In the genomic region with DNA sequence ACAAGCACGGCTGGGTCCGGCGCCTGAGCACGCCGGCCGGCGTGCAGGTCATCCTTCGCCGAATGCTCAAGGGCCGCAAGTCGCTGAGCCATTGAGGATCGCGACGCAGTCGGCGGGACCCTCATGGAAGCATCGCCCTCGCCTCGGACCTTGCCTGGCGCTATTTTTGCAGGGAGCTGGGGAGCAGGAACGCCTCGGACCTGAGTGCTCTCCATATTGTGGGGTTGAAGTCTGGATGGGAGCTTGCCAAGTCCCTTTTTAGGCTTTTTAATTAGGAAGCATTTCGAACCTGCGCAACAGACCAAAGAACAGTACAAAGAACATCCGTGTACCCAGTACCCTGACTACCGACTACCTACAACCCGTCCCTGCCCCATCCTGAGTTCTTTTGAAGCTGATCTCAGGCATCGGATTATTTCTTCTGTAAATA, we compare ENCODE assay signal across 1 cellular context.
TF ChIP-seq lines count a peak whose summit lies in the region.

No MANE protein-coding gene starts in this region.

TF ChIP-seq in K562, 482 proteins besides CTCF, POLR2A, EP300 and RAD21 (continues in another document):
- 0 out of 2 replicates have a peak, but pooled peaks have one; percentile 13 for TF ChIP-seq KAT7 (CRISPR knock-in tag; IDR thresholded peaks at IDR 0.05; ENCODE audit: borderline replicate concordance)
- TF ChIP-seq ZFX (CRISPR knock-in tag; IDR thresholded peaks at IDR 0.05) = peak; percentile 64
- peak; percentile 91 for TF ChIP-seq L3MBTL2 (IDR thresholded peaks at IDR 0.05)
- no peak for TF ChIP-seq ESRRB (CRISPR knock-in tag; IDR thresholded peaks at IDR 0.05; ENCODE audit: borderline replicate concordance)
- peak; percentile 3 for TF ChIP-seq NUFIP1 (IDR thresholded peaks at IDR 0.05; ENCODE audit: partially characterized antibody)
- no peak for TF ChIP-seq MTA1 (IDR thresholded peaks at IDR 0.05; ENCODE audit: borderline replicate concordance)
- TF ChIP-seq, protein P1, sequence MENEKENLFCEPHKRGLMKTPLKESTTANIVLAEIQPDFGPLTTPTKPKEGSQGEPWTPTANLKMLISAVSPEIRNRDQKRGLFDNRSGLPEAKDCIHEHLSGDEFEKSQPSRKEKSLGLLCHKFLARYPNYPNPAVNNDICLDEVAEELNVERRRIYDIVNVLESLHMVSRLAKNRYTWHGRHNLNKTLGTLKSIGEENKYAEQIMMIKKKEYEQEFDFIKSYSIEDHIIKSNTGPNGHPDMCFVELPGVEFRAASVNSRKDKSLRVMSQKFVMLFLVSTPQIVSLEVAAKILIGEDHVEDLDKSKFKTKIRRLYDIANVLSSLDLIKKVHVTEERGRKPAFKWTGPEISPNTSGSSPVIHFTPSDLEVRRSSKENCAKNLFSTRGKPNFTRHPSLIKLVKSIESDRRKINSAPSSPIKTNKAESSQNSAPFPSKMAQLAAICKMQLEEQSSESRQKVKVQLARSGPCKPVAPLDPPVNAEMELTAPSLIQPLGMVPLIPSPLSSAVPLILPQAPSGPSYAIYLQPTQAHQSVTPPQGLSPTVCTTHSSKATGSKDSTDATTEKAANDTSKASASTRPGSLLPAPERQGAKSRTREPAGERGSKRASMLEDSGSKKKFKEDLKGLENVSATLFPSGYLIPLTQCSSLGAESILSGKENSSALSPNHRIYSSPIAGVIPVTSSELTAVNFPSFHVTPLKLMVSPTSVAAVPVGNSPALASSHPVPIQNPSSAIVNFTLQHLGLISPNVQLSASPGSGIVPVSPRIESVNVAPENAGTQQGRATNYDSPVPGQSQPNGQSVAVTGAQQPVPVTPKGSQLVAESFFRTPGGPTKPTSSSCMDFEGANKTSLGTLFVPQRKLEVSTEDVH (IDR thresholded peaks at IDR 0.05; ENCODE audit: low read depth, partially characterized antibody) = no peak
- no peak for TF ChIP-seq MEF2A (IDR thresholded peaks at IDR 0.05; ENCODE audit: control insufficient read depth, low read depth, low read length)
- TF ChIP-seq MCM3 (IDR thresholded peaks at IDR 0.05) = no peak
- TF ChIP-seq POLR2B (IDR thresholded peaks at IDR 0.05; ENCODE audit: low read depth, partially characterized antibody) = no peak
- no peak for TF ChIP-seq FOXJ2 (tag; IDR thresholded peaks at IDR 0.05)
- no peak for TF ChIP-seq MYBL2 (IDR thresholded peaks at IDR 0.05; ENCODE audit: low read depth)
- no peak for TF ChIP-seq MYBL2 (CRISPR knock-in tag; IDR thresholded peaks at IDR 0.05; ENCODE audit: borderline replicate concordance)
- no peak for TF ChIP-seq ZNF699 (CRISPR knock-in tag; IDR thresholded peaks at IDR 0.05; ENCODE audit: insufficient replicate concordance)
- TF ChIP-seq NCOR1 (IDR thresholded peaks at IDR 0.05) = no peak
- no peak for TF ChIP-seq ZNF766 (CRISPR knock-in tag; conservative IDR thresholded peaks at IDR 0.05)
- TF ChIP-seq, protein P2, sequence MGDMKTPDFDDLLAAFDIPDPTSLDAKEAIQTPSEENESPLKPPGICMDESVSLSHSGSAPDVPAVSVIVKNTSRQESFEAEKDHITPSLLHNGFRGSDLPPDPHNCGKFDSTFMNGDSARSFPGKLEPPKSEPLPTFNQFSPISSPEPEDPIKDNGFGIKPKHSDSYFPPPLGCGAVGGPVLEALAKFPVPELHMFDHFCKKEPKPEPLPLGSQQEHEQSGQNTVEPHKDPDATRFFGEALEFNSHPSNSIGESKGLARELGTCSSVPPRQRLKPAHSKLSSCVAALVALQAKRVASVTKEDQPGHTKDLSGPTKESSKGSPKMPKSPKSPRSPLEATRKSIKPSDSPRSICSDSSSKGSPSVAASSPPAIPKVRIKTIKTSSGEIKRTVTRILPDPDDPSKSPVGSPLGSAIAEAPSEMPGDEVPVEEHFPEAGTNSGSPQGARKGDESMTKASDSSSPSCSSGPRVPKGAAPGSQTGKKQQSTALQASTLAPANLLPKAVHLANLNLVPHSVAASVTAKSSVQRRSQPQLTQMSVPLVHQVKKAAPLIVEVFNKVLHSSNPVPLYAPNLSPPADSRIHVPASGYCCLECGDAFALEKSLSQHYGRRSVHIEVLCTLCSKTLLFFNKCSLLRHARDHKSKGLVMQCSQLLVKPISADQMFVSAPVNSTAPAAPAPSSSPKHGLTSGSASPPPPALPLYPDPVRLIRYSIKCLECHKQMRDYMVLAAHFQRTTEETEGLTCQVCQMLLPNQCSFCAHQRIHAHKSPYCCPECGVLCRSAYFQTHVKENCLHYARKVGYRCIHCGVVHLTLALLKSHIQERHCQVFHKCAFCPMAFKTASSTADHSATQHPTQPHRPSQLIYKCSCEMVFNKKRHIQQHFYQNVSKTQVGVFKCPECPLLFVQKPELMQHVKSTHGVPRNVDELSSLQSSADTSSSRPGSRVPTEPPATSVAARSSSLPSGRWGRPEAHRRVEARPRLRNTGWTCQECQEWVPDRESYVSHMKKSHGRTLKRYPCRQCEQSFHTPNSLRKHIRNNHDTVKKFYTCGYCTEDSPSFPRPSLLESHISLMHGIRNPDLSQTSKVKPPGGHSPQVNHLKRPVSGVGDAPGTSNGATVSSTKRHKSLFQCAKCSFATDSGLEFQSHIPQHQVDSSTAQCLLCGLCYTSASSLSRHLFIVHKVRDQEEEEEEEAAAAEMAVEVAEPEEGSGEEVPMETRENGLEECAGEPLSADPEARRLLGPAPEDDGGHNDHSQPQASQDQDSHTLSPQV (IDR thresholded peaks at IDR 0.05) = peak; percentile 3; the same call in 1 of the 2 replicates
- peak; percentile 10 for TF ChIP-seq RBFOX2 (IDR thresholded peaks at IDR 0.05; ENCODE audit: low read depth, low read length)
- TF ChIP-seq, protein P3, sequence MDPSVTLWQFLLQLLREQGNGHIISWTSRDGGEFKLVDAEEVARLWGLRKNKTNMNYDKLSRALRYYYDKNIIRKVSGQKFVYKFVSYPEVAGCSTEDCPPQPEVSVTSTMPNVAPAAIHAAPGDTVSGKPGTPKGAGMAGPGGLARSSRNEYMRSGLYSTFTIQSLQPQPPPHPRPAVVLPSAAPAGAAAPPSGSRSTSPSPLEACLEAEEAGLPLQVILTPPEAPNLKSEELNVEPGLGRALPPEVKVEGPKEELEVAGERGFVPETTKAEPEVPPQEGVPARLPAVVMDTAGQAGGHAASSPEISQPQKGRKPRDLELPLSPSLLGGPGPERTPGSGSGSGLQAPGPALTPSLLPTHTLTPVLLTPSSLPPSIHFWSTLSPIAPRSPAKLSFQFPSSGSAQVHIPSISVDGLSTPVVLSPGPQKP (CRISPR knock-in tag; IDR thresholded peaks at IDR 0.05) = no peak
- TF ChIP-seq ERF (CRISPR knock-in tag; IDR thresholded peaks at IDR 0.05) = 0 out of 2 replicates have a peak, but pooled peaks have one; percentile 2
- no peak for TF ChIP-seq PPARD (CRISPR knock-in tag; IDR thresholded peaks at IDR 0.05)
- TF ChIP-seq RBM34 (IDR thresholded peaks at IDR 0.05; ENCODE audit: borderline replicate concordance, insufficient read depth, low read length) = no peak
- TF ChIP-seq RUNX1 (IDR thresholded peaks at IDR 0.05; ENCODE audit: low read depth) = no peak
- TF ChIP-seq PHB (CRISPR knock-in tag; IDR thresholded peaks at IDR 0.05) = no peak
- TF ChIP-seq, protein P4, sequence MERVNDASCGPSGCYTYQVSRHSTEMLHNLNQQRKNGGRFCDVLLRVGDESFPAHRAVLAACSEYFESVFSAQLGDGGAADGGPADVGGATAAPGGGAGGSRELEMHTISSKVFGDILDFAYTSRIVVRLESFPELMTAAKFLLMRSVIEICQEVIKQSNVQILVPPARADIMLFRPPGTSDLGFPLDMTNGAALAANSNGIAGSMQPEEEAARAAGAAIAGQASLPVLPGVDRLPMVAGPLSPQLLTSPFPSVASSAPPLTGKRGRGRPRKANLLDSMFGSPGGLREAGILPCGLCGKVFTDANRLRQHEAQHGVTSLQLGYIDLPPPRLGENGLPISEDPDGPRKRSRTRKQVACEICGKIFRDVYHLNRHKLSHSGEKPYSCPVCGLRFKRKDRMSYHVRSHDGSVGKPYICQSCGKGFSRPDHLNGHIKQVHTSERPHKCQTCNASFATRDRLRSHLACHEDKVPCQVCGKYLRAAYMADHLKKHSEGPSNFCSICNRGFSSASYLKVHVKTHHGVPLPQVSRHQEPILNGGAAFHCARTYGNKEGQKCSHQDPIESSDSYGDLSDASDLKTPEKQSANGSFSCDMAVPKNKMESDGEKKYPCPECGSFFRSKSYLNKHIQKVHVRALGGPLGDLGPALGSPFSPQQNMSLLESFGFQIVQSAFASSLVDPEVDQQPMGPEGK (CRISPR knock-in tag; IDR thresholded peaks at IDR 0.05; ENCODE audit: borderline replicate concordance) = no peak
- no peak for TF ChIP-seq SNIP1 (IDR thresholded peaks at IDR 0.05; ENCODE audit: low read depth)
- no peak for TF ChIP-seq NR2F6 (CRISPR knock-in tag; IDR thresholded peaks at IDR 0.05)
- TF ChIP-seq ZEB2 (IDR thresholded peaks at IDR 0.05) = no peak
- TF ChIP-seq, protein P5, sequence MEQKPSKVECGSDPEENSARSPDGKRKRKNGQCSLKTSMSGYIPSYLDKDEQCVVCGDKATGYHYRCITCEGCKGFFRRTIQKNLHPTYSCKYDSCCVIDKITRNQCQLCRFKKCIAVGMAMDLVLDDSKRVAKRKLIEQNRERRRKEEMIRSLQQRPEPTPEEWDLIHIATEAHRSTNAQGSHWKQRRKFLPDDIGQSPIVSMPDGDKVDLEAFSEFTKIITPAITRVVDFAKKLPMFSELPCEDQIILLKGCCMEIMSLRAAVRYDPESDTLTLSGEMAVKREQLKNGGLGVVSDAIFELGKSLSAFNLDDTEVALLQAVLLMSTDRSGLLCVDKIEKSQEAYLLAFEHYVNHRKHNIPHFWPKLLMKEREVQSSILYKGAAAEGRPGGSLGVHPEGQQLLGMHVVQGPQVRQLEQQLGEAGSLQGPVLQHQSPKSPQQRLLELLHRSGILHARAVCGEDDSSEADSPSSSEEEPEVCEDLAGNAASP (IDR thresholded peaks at IDR 0.05) = no peak
- TF ChIP-seq LEF1 (IDR thresholded peaks at IDR 0.05) = peak; percentile 0; the same call in 1 of the 2 replicates
- no peak for TF ChIP-seq ADNP (tag; IDR thresholded peaks at IDR 0.05)
- TF ChIP-seq, protein P6, sequence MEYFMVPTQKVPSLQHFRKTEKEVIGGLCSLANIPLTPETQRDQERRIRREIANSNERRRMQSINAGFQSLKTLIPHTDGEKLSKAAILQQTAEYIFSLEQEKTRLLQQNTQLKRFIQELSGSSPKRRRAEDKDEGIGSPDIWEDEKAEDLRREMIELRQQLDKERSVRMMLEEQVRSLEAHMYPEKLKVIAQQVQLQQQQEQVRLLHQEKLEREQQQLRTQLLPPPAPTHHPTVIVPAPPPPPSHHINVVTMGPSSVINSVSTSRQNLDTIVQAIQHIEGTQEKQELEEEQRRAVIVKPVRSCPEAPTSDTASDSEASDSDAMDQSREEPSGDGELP (CRISPR knock-in tag; IDR thresholded peaks at IDR 0.05; ENCODE audit: borderline replicate concordance) = no peak
- TF ChIP-seq SAP30 (IDR thresholded peaks at IDR 0.05; ENCODE audit: borderline replicate concordance, insufficient read depth, low read depth, low read length, poor library complexity, severe bottlenecking) = peak; percentile 24
- no peak for TF ChIP-seq XRCC3 (IDR thresholded peaks at IDR 0.05)
- TF ChIP-seq TBL1XR1 (IDR thresholded peaks at IDR 0.05; ENCODE audit: low read length in 2 of 2) = no peak
- 0 out of 2 replicates have a peak, but pooled peaks have one; percentile 4 for TF ChIP-seq ETV5 (CRISPR knock-in tag; IDR thresholded peaks at IDR 0.05; ENCODE audit: low read depth)
- TF ChIP-seq, protein P7, sequence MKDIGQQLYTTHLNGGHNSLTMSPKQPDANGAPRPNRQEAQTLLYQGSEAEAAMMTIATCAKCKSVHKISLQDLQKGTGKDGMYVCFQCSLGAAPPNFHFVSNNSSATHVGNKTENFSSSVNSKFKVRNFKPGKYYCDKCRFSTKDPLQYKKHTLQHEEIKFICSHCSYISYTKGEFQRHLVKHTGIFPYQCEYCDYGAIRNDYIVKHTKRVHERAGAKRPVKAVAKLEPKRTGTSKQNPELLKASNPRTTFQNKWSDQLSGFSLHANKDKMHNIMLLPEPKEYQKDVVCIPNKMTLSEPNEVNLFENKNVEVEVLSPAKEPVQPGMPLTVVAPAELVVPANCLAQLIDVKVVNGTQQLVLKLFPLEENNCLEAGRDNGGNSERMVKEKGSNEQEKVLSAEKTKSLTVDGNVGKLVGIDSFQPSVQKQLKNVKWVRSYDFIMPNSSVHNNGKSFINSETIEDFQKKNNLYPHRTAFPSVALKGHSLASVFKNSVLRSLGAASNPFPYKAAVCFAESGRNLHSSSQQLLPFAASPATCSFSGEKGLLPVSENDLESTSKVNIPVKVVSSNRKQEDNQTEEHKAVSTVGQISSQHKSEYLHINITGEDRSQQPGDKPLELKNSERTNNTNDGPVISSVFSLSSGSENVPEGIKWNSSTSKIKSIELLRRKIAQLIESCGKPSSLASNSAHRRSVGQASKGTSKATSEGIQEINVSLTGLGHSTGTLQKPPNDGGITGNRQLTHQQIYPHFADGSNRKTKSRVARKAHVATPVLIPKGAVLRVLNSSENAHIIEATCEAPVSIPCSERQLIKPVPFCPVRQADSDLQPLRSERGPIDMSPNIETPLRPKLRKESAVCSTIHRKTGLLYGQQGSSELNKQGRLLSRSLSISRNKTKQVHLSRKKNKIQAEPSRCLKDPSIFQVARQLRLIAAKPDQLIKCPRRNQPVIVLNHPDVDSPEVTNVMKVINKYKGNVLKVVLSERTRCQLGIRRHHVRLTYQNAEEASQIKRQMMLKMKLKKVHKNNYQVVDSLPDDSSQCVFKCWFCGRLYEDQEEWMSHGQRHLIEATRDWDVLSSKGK (CRISPR knock-in tag; IDR thresholded peaks at IDR 0.05) = no peak
- TF ChIP-seq ZNF780A (CRISPR knock-in tag; IDR thresholded peaks at IDR 0.05) = no peak
- no peak for TF ChIP-seq ELF2 (CRISPR knock-in tag; IDR thresholded peaks at IDR 0.05)
- TF ChIP-seq, protein P8, sequence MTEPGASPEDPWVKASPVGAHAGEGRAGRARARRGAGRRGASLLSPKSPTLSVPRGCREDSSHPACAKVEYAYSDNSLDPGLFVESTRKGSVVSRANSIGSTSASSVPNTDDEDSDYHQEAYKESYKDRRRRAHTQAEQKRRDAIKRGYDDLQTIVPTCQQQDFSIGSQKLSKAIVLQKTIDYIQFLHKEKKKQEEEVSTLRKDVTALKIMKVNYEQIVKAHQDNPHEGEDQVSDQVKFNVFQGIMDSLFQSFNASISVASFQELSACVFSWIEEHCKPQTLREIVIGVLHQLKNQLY (CRISPR knock-in tag; conservative IDR thresholded peaks at IDR 0.05) = no peak
- no peak for TF ChIP-seq ZNF830 (CRISPR knock-in tag; IDR thresholded peaks at IDR 0.05)
- TF ChIP-seq, protein P9, sequence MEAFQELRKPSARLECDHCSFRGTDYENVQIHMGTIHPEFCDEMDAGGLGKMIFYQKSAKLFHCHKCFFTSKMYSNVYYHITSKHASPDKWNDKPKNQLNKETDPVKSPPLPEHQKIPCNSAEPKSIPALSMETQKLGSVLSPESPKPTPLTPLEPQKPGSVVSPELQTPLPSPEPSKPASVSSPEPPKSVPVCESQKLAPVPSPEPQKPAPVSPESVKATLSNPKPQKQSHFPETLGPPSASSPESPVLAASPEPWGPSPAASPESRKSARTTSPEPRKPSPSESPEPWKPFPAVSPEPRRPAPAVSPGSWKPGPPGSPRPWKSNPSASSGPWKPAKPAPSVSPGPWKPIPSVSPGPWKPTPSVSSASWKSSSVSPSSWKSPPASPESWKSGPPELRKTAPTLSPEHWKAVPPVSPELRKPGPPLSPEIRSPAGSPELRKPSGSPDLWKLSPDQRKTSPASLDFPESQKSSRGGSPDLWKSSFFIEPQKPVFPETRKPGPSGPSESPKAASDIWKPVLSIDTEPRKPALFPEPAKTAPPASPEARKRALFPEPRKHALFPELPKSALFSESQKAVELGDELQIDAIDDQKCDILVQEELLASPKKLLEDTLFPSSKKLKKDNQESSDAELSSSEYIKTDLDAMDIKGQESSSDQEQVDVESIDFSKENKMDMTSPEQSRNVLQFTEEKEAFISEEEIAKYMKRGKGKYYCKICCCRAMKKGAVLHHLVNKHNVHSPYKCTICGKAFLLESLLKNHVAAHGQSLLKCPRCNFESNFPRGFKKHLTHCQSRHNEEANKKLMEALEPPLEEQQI (IDR thresholded peaks at IDR 0.05) = no peak
- no peak for TF ChIP-seq CSDE1 (IDR thresholded peaks at IDR 0.05)
- TF ChIP-seq CBX5 (IDR thresholded peaks at IDR 0.05; ENCODE audit: borderline replicate concordance, low read depth) = no peak
- no peak for TF ChIP-seq ZFP1 (CRISPR knock-in tag; IDR thresholded peaks at IDR 0.05)
